8 cellular contexts compared by ENCODE assay signal in genomic region chr11:60899021-60899936, GRCh38. TPM values are rescaled to one million over a fixed set of nuclear protein-coding genes. Genes with fewer than 3 reads are reported as not detected.
DNase-seq lines count a peak whose midpoint lies in the region; ATAC-seq and TF ChIP-seq lines count a peak whose summit lies in the region.

No MANE protein-coding gene starts in this region.

- no peak for DNase-seq in activated CD4-positive, CD25-positive, alpha-beta regulatory T cell (lab: John Stamatoyannopoulos, UW)
- peak; percentile 74 for DNase-seq in HFFc6
- peak; percentile 89 for DNase-seq in PC-3
- no peak for DNase-seq in central memory CD8-positive, alpha-beta T cell (ENCODE audit: low spot score in 2 of 2)
- DNase-seq in left lung = no peak
- peak in 1 of 2 donors; percentile 52 for DNase-seq in tibial nerve (ENCODE audit: low spot score in 2 of 2)
- DNase-seq in posterior vena cava (ENCODE audit: low spot score) = no peak

- no peak overlapping the region for H3K9ac ChIP-seq in PC-3 (ENCODE audit: low read length)

- H3K9me3 ChIP-seq in PC-3 (ENCODE audit: low read length) (no peaks in the 10 kb centered on the region), left lung (no peaks in the 10 kb centered on the region), tibial nerve (no peaks in the 10 kb centered on the region)

- peaks cover 5% of the 10 kb centered on the region for H3K4me1 Mint-ChIP-seq in HFFc6 (ENCODE audit: low read depth)
- H3K4me1 Mint-ChIP-seq in central memory CD8-positive, alpha-beta T cell = peaks cover 11% of the 10 kb centered on the region

- H3F3A ChIP-seq in PC-3 (ENCODE audit: low read length, unreplicated experiment) = peaks cover 8% of the 10 kb centered on the region

- H3K36me3 ChIP-seq in PC-3 (ENCODE audit: low read depth, low read length) (peaks cover 97% of the 10 kb centered on the region), left lung (peaks cover 0 to 95% of the 10 kb centered on the region in 2 donors), tibial nerve (peaks cover 5 to 98% (median 35%) of the 10 kb centered on the region in 3 donors)

- H2AFZ ChIP-seq in PC-3 (ENCODE audit: low read length) = no peak overlapping the region

- no peak overlapping the region for H3K27ac ChIP-seq in PC-3 (ENCODE audit: low read length)
- no peak overlapping the region for H3K27ac ChIP-seq in left lung
- H3K27ac ChIP-seq in tibial nerve = no peak overlapping the region

- H3K4me3 ChIP-seq in PC-3 (ENCODE audit: low read length) (no peak overlapping the region), left lung (no peak overlapping the region), tibial nerve (no peak overlapping the region)

- H3K27me3 ChIP-seq in PC-3 (ENCODE audit: low read length) (no peaks in the 10 kb centered on the region), left lung (no peaks in the 10 kb centered on the region), tibial nerve (no peaks in the 10 kb centered on the region)

- H3K27me3 Mint-ChIP-seq in HFFc6 (ENCODE audit: insufficient read depth) = no peaks in the 10 kb centered on the region
- H3K27me3 Mint-ChIP-seq in central memory CD8-positive, alpha-beta T cell = no peaks in the 10 kb centered on the region

- peaks cover 27% of the 10 kb centered on the region for H4K20me1 ChIP-seq in PC-3 (ENCODE audit: low read length)

- TF ChIP-seq POLR2A in tibial nerve (IDR thresholded peaks at IDR 0.05) = no peak

- TF ChIP-seq EP300 in tibial nerve (IDR thresholded peaks at IDR 0.05) = no peak

- no peak overlapping the region for H3K4me3 Mint-ChIP-seq in HFFc6
- no peak overlapping the region for H3K4me3 Mint-ChIP-seq in central memory CD8-positive, alpha-beta T cell

- ATAC-seq in activated CD4-positive, CD25-positive, alpha-beta regulatory T cell treated with anti-CD3 and anti-CD28 coated beads, Interleukin-2, amount 50 U/mL, for 24 hours = peak; percentile 86 to 93
- ATAC-seq in PC-3 (peak; percentile 96), left lung (peak; percentile 88)
- peak; percentile 71 for ATAC-seq in central memory CD8-positive, alpha-beta T cell (replicated peaks; ENCODE audit: extremely low read depth, poor library complexity, severe bottlenecking)

- CTCF ChIA-PET in PC-3 (lab: Charles Lee) = interaction anchor here (0.5 to 1.6 kb wide), 11 partner anchors 11 to 283 kb away, joined by 3 to 29 read pairs (median 4); partner anchors contain the start of gene TMEM109

- H3K27ac Mint-ChIP-seq in HFFc6 = peak overlapping the region; percentile 51; the same call in 1 of the 2 replicates
- no peak overlapping the region for H3K27ac Mint-ChIP-seq in central memory CD8-positive, alpha-beta T cell (ENCODE audit: low read depth)

- no peaks in the 10 kb centered on the region for H3K9me3 Mint-ChIP-seq in HFFc6
- no peaks in the 10 kb centered on the region for H3K9me3 Mint-ChIP-seq in central memory CD8-positive, alpha-beta T cell

- WGBS in tibial nerve, 2 donors = 59 to 64% methylated on average over 12 of the region's 12 CpGs

- POLR2A ChIA-PET in PC-3 (lab: Charles Lee; ENCODE audit: unreplicated experiment) = interaction anchor here (0.7 kb wide), 1 partner anchor 623 kb away, joined by 3 read pairs; no protein-coding TSS in a partner anchor

- peaks cover 22% of the 10 kb centered on the region for H3K79me2 ChIP-seq in PC-3 (ENCODE audit: low read length)

- BruUV-seq in PC-3 (replicated peaks; lab: Mats Ljungman, UMichigan) = no TSS peak

- H3K4me1 ChIP-seq in PC-3 (ENCODE audit: insufficient read depth, low read length) (peaks cover 5% of the 10 kb centered on the region), left lung (peaks cover 0 to 8% of the 10 kb centered on the region in 2 donors), tibial nerve (peaks cover 0 to 12% (median 2%) of the 10 kb centered on the region in 4 donors)

- intact Hi-C loops in PC-3 (cut with micrococcal nuclease) (loop anchor here (1.0 kb wide), 2 partner anchors 68 to 124 kb away; no protein-coding TSS in a partner anchor), left lung (cut with DNase I) (loop anchor here in 1 of 2 donors (5.0 kb wide), 1 partner anchor 62 kb away; no protein-coding TSS in a partner anchor), posterior vena cava (cut with DNase I) (loop anchor here (5.0 kb wide), 2 partner anchors 62 to 67 kb away; no protein-coding TSS in a partner anchor)

- H3K4me2 ChIP-seq in PC-3 (ENCODE audit: low read length) = no peak overlapping the region

- H3K36me3 Mint-ChIP-seq in HFFc6 (ENCODE audit: low read depth) = peaks cover 12% of the 10 kb centered on the region
- H3K36me3 Mint-ChIP-seq in central memory CD8-positive, alpha-beta T cell (ENCODE audit: insufficient read depth) = peaks cover 66% of the 10 kb centered on the region

- peak; percentile 96 for TF ChIP-seq CTCF in HFFc6 (IDR thresholded peaks at IDR 0.05)
- peak; percentile 97 for TF ChIP-seq CTCF in PC-3 (conservative IDR thresholded peaks at IDR 0.05; ENCODE audit: low read depth, low read length)
- peak; percentile 89 to 97 for TF ChIP-seq CTCF in left lung (IDR thresholded peaks at IDR 0.05)
- TF ChIP-seq CTCF in tibial nerve (IDR thresholded peaks at IDR 0.05) = peak; percentile 82 to 95 (median 93)

- H3K9me2 ChIP-seq in PC-3 (replicated peaks; ENCODE audit: low read length) = no peaks in the 10 kb centered on the region

RNA-seq across cellular contexts. Expression of gene PRPF19, which starts 7.1 kb away (rescaled TPM):
- total RNA-seq in HFFc6 (2021; fragmentation: NEBNext Ultra II Directional; extraction: Animal tissue kit (Norgen Biotek cat#: 25700)) = 10 to 100 TPM; 72.5 to 95.1 (median 89.4) TPM
- total RNA-seq in PC-3 (2014; rRNA removed) (165 and 177 TPM in 2 replicates), left lung (10 to 100 TPM; 49.1 to 76.8 TPM), tibial nerve (10 to 100 TPM; 49.6 to 92.0 (median 55.5) TPM), posterior vena cava (10 to 100 TPM; 47.6 to 50.9 TPM)

RNA-seq across cellular contexts. Expression of gene TMEM109, which starts 14.7 kb away (rescaled TPM):
- total RNA-seq in HFFc6 (2021; fragmentation: NEBNext Ultra II Directional; extraction: Animal tissue kit (Norgen Biotek cat#: 25700)) = 100 to 1,000 TPM in 1 of 6 experiments, 10 to 100 TPM in 5; 74.6 to 101 (median 92.5) TPM
- 165 and 202 TPM in 2 replicates for total RNA-seq in PC-3 (2014; rRNA removed)
- total RNA-seq in left lung = 100 to 1,000 TPM; 105 to 130 TPM
- total RNA-seq in tibial nerve = 100 to 1,000 TPM; 173 to 300 (median 197) TPM
- 100 to 1,000 TPM; 118 to 125 TPM for total RNA-seq in posterior vena cava

RNA-seq across cellular contexts. Expression of gene TMEM132A, which starts 25.0 kb away (rescaled TPM):
- total RNA-seq in HFFc6 (2021; fragmentation: NEBNext Ultra II Directional; extraction: Animal tissue kit (Norgen Biotek cat#: 25700)) = 10 to 100 TPM; 23.8 to 32.2 (median 26.9) TPM
- total RNA-seq in PC-3 (2014; rRNA removed) = 84.2 and 88.1 TPM in 2 replicates
- 10 to 100 TPM; 12.3 to 37.1 TPM for total RNA-seq in left lung
- 10 to 100 TPM; 15.9 to 41.9 (median 26.6) TPM for total RNA-seq in tibial nerve
- 1 to 10 TPM; 5.4 to 7.7 TPM for total RNA-seq in posterior vena cava

RNA-seq across cellular contexts. Expression of gene ZP1, which starts 31.9 kb away (rescaled TPM):
- total RNA-seq in HFFc6 (2021; fragmentation: NEBNext Ultra II Directional; extraction: Animal tissue kit (Norgen Biotek cat#: 25700)) = under 1 TPM in 3 of 6 experiments, not detected in 3; 0.13 to 0.30 (median 0.29) TPM
- total RNA-seq in PC-3 (2014; rRNA removed) (not detected in 2 replicates), left lung (not detected), tibial nerve (not detected), posterior vena cava (not detected)

RNA-seq across cellular contexts. Expression of gene PTGDR2, which starts 43.5 kb away (rescaled TPM):
- total RNA-seq in HFFc6 (2021; fragmentation: NEBNext Ultra II Directional; extraction: Animal tissue kit (Norgen Biotek cat#: 25700)) = not detected
- total RNA-seq in PC-3 (2014; rRNA removed) (0.06 TPM in 1 of 2 replicates, not detected in the other), left lung (under 1 TPM in 1 of 2 donors, not detected in 1; 0.21 TPM), tibial nerve (1 to 10 TPM in 1 of 4 donors, under 1 TPM in 3; 0.20 to 2.4 (median 0.46) TPM), posterior vena cava (under 1 TPM in 1 of 2 donors, not detected in 1; 0.14 TPM)

Comparison
In these comparisons a context has a peak if more than half of its experiments do, and no peak if none do; other contexts are left out.
1. DNase-seq: peak in HFFc6 (single experiment) and PC-3 (single experiment); none in activated CD4-positive, CD25-positive, alpha-beta regulatory T cell (0 of 4), central memory CD8-positive, alpha-beta T cell (0 of 2), left lung (0 of 2) and posterior vena cava (single experiment).
2. Peak in every context shown above with its lines, with median percentiles within 50 percentile points of each other: ATAC-seq and CTCF ChIP-seq.